In the genomic region with DNA sequence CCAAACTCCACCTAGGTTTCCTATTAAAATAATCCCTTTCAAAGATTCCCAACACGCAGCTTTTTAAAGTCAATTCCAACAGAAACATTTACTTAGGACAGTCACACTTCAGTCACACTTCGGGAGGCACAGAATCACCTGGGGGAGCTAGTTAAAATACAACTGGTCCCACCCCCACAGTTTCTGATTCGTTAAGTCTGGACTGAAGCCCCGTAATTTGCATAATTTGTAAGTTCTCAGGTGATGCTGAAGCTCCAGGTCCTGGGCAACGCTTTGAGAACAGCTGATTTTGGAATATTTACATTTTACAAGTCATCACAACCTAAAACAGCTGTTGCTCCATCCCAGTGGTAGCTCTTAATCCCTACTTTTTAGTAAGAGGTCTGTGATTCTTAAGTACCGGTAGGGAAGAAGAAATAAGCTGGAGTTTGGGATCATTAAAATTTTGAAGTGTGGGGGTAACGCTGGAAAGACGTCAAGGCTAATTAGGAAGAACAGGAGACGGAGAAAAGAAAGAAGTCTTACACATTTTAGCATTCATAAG, we compare ENCODE assay signal across 8 cellular contexts. TPM values are rescaled to one million over a fixed set of nuclear protein-coding genes. Genes with fewer than 3 reads are reported as not detected.
DNase-seq lines count a peak whose midpoint lies in the region; ATAC-seq and TF ChIP-seq lines count a peak whose summit lies in the region.

No MANE protein-coding gene starts in this region.

- peaks cover 18 to 45% of the 10 kb centered on the region in 2 experiments for H3K79me1 ChIP-seq in IMR-90 (ENCODE audit: low read depth in 1 of 2, low read length in 2 of 2)

- peaks cover 4% of the 10 kb centered on the region; the same call in 1 of the 2 replicates for H4K20me1 ChIP-seq in IMR-90 (ENCODE audit: insufficient read depth, low read length)

- POLR2A ChIA-PET in IMR-90 (lab: Charles Lee; ENCODE audit: unreplicated experiment): no interaction called here

- H3K4me1 ChIP-seq in IMR-90 (ENCODE audit: control insufficient read depth, insufficient read depth, low read length): peaks cover 6% of the 10 kb centered on the region
- H3K4me1 ChIP-seq in adipocyte (ENCODE audit: control insufficient read depth, insufficient read depth, low read length): peaks cover 46% of the 10 kb centered on the region
- peaks cover 35% of the 10 kb centered on the region for H3K4me1 ChIP-seq in lower lobe of right lung

- H4K8ac ChIP-seq in IMR-90 (ENCODE audit: low read depth in 2 of 2, low read length in 2 of 2): no peak overlapping the region

- no peaks in the 10 kb centered on the region for H3K27me3 ChIP-seq in IMR-90 (ENCODE audit: control insufficient read depth, insufficient read depth, low read length)
- no peaks in the 10 kb centered on the region for H3K27me3 ChIP-seq in adipocyte (replicated peaks; ENCODE audit: control insufficient read depth, insufficient read depth, low read length)
- H3K27me3 ChIP-seq in lower lobe of right lung (ENCODE audit: low read depth): no peaks in the 10 kb centered on the region

- no peak for TF ChIP-seq POLR2A in IMR-90 (IDR thresholded peaks at IDR 0.05; ENCODE audit: low read depth, low read length)

- no peaks in the 10 kb centered on the region for H3K9me3 ChIP-seq in IMR-90 (ENCODE audit: control insufficient read depth, insufficient read depth, low read length)
- H3K9me3 ChIP-seq in adipocyte (ENCODE audit: control insufficient read depth, low read length): no peaks in the 10 kb centered on the region
- no peaks in the 10 kb centered on the region for H3K9me3 ChIP-seq in lower lobe of right lung

- CTCF ChIA-PET in IMR-90 (lab: Yijun Ruan, JAX): interaction anchor here (0.6 to 1.6 kb wide), 4 partner anchors 22 to 1053 kb away, joined by 3 to 4 read pairs (median 3); no protein-coding TSS in a partner anchor

- no peak overlapping the region for H2BK120ac ChIP-seq in IMR-90 (ENCODE audit: low read depth, low read length)

- H2AK9ac ChIP-seq in IMR-90 (replicated peaks; ENCODE audit: low read depth, low read length, poor library complexity): no peak overlapping the region

- H2BK15ac ChIP-seq in IMR-90 (ENCODE audit: low read depth, low read length): no peak overlapping the region

- 24% methylated on average over 2 of the region's 9 CpGs; no CpG with 5 or more reads in 1 of the 2 experiments for WGBS in IMR-90 (ENCODE audit: extremely low coverage in 2 of 2, insufficient read length in 1 of 2), 2 experiments

- H3K4ac ChIP-seq in IMR-90 (ENCODE audit: low read depth, low read length): no peak overlapping the region

- H3K4me3 ChIP-seq in GM12865 (ENCODE audit: low read depth, low read length): peak overlapping the region; percentile 95
- H3K4me3 ChIP-seq in IMR-90 (ENCODE audit: insufficient read depth, low read depth, low read length): peak overlapping the region; percentile 100
- H3K4me3 ChIP-seq in adipocyte (ENCODE audit: low read length): peak overlapping the region; percentile 100
- H3K4me3 ChIP-seq in lower lobe of right lung: peak overlapping the region; percentile 92

- dilution Hi-C loops in IMR-90 (cut with HindIII; ENCODE audit: low sequenced_read_pairs, unreplicated experiment): no loop called here

- H3K36me3 ChIP-seq in IMR-90 (ENCODE audit: control insufficient read depth, insufficient read depth, low read length) (no peaks in the 10 kb centered on the region), adipocyte (ENCODE audit: control insufficient read depth, insufficient read depth, low read length, severe bottlenecking) (peaks cover under 1% of the 10 kb centered on the region), lower lobe of right lung (no peaks in the 10 kb centered on the region)

- no peak overlapping the region for H3K27ac ChIP-seq in IMR-90 (ENCODE audit: insufficient read depth, low read length)
- H3K27ac ChIP-seq in lower lobe of right lung: peak overlapping the region; percentile 84

- TF ChIP-seq CTCF in GM12865 (IDR thresholded peaks at IDR 0.05; ENCODE audit: insufficient read depth, low read depth, low read length, missing control alignments) (no peak), IMR-90 (conservative IDR thresholded peaks at IDR 0.05; ENCODE audit: low read depth, low read length) (no peak), lower lobe of right lung (IDR thresholded peaks at IDR 0.05) (no peak)

- H3K9ac ChIP-seq in IMR-90 (ENCODE audit: low read depth, low read length) (peak overlapping the region; percentile 88), adipocyte (ENCODE audit: low read length) (peak overlapping the region; percentile 95)

- no TSS peak for BruUV-seq in IMR-90 (replicated peaks; lab: Mats Ljungman, UMichigan)

- peak overlapping the region; percentile 99 for H3K4me2 ChIP-seq in IMR-90 (ENCODE audit: low read depth, low read length)

- no peak overlapping the region for H2BK5ac ChIP-seq in IMR-90 (ENCODE audit: low read depth, low read length, poor library complexity, severe bottlenecking)

- H2AFZ ChIP-seq in IMR-90 (replicated peaks; ENCODE audit: low read length, poor library complexity): no peak overlapping the region

- DNase-seq in GM12865 (ENCODE audit: low read depth) (peak; percentile 21), IMR-90 (peak; percentile 22), adipocyte (ENCODE audit: low read depth) (peak; percentile 46), lower lobe of right lung (no peak), globus pallidus (ENCODE audit: low spot score) (no peak), SIG-M5 treated with dmso at 0.1 percent for 504 hours (lab: John Stamatoyannopoulos, UW; ENCODE audit: unreplicated experiment) (no peak)

- H3K18ac ChIP-seq in IMR-90 (ENCODE audit: low read depth, low read length): no peak overlapping the region

- no peak overlapping the region for H3K56ac ChIP-seq in IMR-90 (ENCODE audit: extremely low read depth, insufficient read depth, low read length)

- no peak overlapping the region for H4K5ac ChIP-seq in IMR-90 (ENCODE audit: low read depth, low read length)

- no peak overlapping the region for H2BK20ac ChIP-seq in IMR-90 (ENCODE audit: low read depth, low read length)

- no peak for TF ChIP-seq RAD21 in IMR-90 (IDR thresholded peaks at IDR 0.05; ENCODE audit: low read length)

- H3K23ac ChIP-seq in IMR-90 (ENCODE audit: low read depth, low read length): peak overlapping the region; percentile 89

- intact Hi-C loops in IMR-90 (cut with micrococcal nuclease): loop anchor here (2.0 kb wide), 1 partner anchor 60 kb away; a partner anchor contains a TSS
- intact Hi-C loops in lower lobe of right lung (cut with DNase I): no loop called here

- H2AK5ac ChIP-seq in IMR-90 (ENCODE audit: low read depth, low read length): no peak overlapping the region

- in situ Hi-C loops in IMR-90 (cut with MboI; ENCODE audit: low sequenced_read_pairs): no loop called here

- ATAC-seq in IMR-90 (ENCODE audit: low read depth): no peak
- ATAC-seq in lower lobe of right lung: no peak
- ATAC-seq in GM18907 (IDR thresholded peaks at IDR 0.05; ENCODE audit: unreplicated experiment): no peak
- no peak for ATAC-seq in GM19328 (IDR thresholded peaks at IDR 0.05; ENCODE audit: unreplicated experiment)

- H4K91ac ChIP-seq in IMR-90 (ENCODE audit: insufficient read depth, low read depth, low read length): no peak overlapping the region

- peaks cover 8% of the 10 kb centered on the region for H3K9me1 ChIP-seq in IMR-90 (ENCODE audit: insufficient read depth, low read length)

- no peak overlapping the region for H3K14ac ChIP-seq in IMR-90 (replicated peaks; ENCODE audit: low read depth, low read length)

TF ChIP-seq in IMR-90, 13 proteins besides CTCF, POLR2A, EP300 and RAD21:
- TF ChIP-seq NFE2L2 (IDR thresholded peaks at IDR 0.05; ENCODE audit: low read depth, low read length) (no peak), CHD1 (IDR thresholded peaks at IDR 0.05; ENCODE audit: low read depth, low read length) (no peak), MAZ (IDR thresholded peaks at IDR 0.05; ENCODE audit: borderline replicate concordance, low read depth, low read length) (no peak), FOS (IDR thresholded peaks at IDR 0.05; ENCODE audit: low read depth, low read length) (no peak), RFX5 (IDR thresholded peaks at IDR 0.05; ENCODE audit: low read depth, low read length) (no peak), MXI1 (IDR thresholded peaks at IDR 0.05; ENCODE audit: borderline replicate concordance, low read depth, low read length) (no peak), CEBPB (IDR thresholded peaks at IDR 0.05; ENCODE audit: low read depth, low read length) (no peak), SMC3 (IDR thresholded peaks at IDR 0.05; ENCODE audit: low read depth, low read length) (no peak), RCOR1 (IDR thresholded peaks at IDR 0.05; ENCODE audit: insufficient replicate concordance, low read length) (no peak), BHLHE40 (IDR thresholded peaks at IDR 0.05; ENCODE audit: low read depth, low read length) (no peak), MAFK (IDR thresholded peaks at IDR 0.05; ENCODE audit: low read depth, low read length) (no peak)
- TF ChIP-seq, protein P1, sequence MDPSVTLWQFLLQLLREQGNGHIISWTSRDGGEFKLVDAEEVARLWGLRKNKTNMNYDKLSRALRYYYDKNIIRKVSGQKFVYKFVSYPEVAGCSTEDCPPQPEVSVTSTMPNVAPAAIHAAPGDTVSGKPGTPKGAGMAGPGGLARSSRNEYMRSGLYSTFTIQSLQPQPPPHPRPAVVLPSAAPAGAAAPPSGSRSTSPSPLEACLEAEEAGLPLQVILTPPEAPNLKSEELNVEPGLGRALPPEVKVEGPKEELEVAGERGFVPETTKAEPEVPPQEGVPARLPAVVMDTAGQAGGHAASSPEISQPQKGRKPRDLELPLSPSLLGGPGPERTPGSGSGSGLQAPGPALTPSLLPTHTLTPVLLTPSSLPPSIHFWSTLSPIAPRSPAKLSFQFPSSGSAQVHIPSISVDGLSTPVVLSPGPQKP (IDR thresholded peaks at IDR 0.05; ENCODE audit: borderline replicate concordance, low read depth, low read length): no peak
- TF ChIP-seq, protein P2, sequence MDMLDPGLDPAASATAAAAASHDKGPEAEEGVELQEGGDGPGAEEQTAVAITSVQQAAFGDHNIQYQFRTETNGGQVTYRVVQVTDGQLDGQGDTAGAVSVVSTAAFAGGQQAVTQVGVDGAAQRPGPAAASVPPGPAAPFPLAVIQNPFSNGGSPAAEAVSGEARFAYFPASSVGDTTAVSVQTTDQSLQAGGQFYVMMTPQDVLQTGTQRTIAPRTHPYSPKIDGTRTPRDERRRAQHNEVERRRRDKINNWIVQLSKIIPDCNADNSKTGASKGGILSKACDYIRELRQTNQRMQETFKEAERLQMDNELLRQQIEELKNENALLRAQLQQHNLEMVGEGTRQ (IDR thresholded peaks at IDR 0.05; ENCODE audit: low read depth, low read length): no peak

RNA-seq across cellular contexts. Expression of a gene that starts 1.2 kb away (rescaled TPM):
- 31.5 and 31.9 TPM in 2 replicates for total RNA-seq in IMR-90 (2012; rRNA removed)
- 7.1 and 11.1 TPM in 2 replicates for polyA plus RNA-seq in IMR-90 (2012; rRNA removed)
- 1.6 and 2.2 TPM in 2 replicates for polyA plus RNA-seq in IMR-90 (2012; cell fraction: cytosol; rRNA removed)
- polyA plus RNA-seq in IMR-90 (2012; cell fraction: nucleus; rRNA removed; ENCODE audit: low replicate concordance): 2.3 and 9.6 TPM in 2 replicates
- 51.0 TPM for total RNA-seq in lower lobe of right lung

Comparison
In these comparisons a context has a peak if more than half of its experiments do, and no peak if none do; other contexts are left out.
1. DNase-seq: peak in GM12865 (single experiment), IMR-90 (single experiment) and adipocyte (single experiment); none in lower lobe of right lung (single experiment), globus pallidus (single experiment) and SIG-M5 treated with dmso at 0.1 percent for 504 hours (single experiment).
2. Peak in every context shown above with its lines, with median percentiles within 50 percentile points of each other: H3K4me3 ChIP-seq.